Comparison of ENCODE assay signal across 8 cellular contexts in the genomic region with DNA sequence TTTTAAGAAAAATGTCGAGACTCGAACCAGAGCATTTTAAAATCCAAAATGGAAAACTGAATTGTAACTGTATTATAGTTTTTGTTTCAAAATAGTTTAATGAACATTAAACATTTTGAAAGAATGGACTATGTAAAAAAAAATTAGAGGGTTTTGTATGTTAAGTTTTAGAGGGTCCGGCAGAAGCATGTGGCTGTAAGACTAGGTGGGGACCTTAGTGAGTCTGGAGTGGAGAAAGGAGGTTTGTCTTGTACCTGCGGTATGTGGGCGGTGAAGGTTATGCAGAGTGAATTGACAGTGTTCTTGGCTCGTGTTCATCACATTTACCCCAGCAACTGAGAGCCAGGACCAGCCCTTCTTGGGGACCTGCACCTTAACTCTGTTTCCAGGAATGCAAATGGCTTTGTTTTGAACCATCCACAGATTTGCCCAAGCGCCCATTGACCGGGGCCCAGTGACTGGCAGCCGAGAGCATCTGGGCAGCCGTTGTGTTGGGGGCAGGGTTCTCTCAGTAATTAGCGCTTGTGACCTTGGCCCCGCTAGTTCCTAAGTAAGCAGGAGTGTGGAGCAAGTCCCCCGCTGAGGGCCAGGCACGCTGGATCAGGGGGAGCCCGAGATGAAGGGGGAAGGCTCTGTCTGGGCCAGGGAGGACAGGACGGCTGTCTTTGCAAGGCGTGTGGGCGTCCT. TPM values are rescaled to one million over a fixed set of nuclear protein-coding genes. Genes with fewer than 3 reads are reported as not detected.
DNase-seq lines count a peak whose midpoint lies in the region; ATAC-seq and TF ChIP-seq lines count a peak whose summit lies in the region.

No MANE protein-coding gene starts in this region.

- intact Hi-C loops in activated CD4-positive, alpha-beta T cell treated with anti-CD3 and anti-CD28 coated beads, Interleukin-2, amount 10 ng/mL, durations not matched to agents 24 days and 14 days (cut with micrococcal nuclease) = no loop called here

- H3K4me1 Mint-ChIP-seq in activated CD8-positive, alpha-beta memory T cell treated with anti-CD3 and anti-CD28 coated beads, Interleukin-2, amount 10 ng/mL, durations not matched to agents 7 days and 5 days = peaks cover 14% of the 10 kb centered on the region
- H3K4me1 Mint-ChIP-seq in activated CD4-positive, alpha-beta T cell treated with anti-CD3 and anti-CD28 coated beads, Interleukin-2, amount 10 ng/mL, durations not matched to agents 24 days and 14 days = peaks cover 44% of the 10 kb centered on the region
- peaks cover 23% of the 10 kb centered on the region for H3K4me1 Mint-ChIP-seq in osteocyte (ENCODE audit: unreplicated experiment)

- peaks cover 7% of the 10 kb centered on the region for H3K9me3 Mint-ChIP-seq in activated CD8-positive, alpha-beta memory T cell treated with anti-CD3 and anti-CD28 coated beads, Interleukin-2, amount 10 ng/mL, durations not matched to agents 7 days and 5 days (ENCODE audit: low read depth)
- H3K9me3 Mint-ChIP-seq in activated CD4-positive, alpha-beta T cell treated with anti-CD3 and anti-CD28 coated beads, Interleukin-2, amount 10 ng/mL, durations not matched to agents 24 days and 14 days = peaks cover 15% of the 10 kb centered on the region
- peaks cover 7% of the 10 kb centered on the region for H3K9me3 Mint-ChIP-seq in osteocyte (ENCODE audit: unreplicated experiment)

- no peak for TF ChIP-seq CTCF in osteocyte (IDR thresholded peaks at IDR 0.05)

- H3K27ac Mint-ChIP-seq in activated CD8-positive, alpha-beta memory T cell treated with anti-CD3 and anti-CD28 coated beads, Interleukin-2, amount 10 ng/mL, durations not matched to agents 7 days and 5 days = peak overlapping the region; percentile 95
- H3K27ac Mint-ChIP-seq in activated CD4-positive, alpha-beta T cell treated with anti-CD3 and anti-CD28 coated beads, Interleukin-2, amount 10 ng/mL, durations not matched to agents 24 days and 14 days = peak overlapping the region; percentile 99
- peak overlapping the region; percentile 98 for H3K27ac Mint-ChIP-seq in osteocyte (ENCODE audit: unreplicated experiment)

- peaks cover 45% of the 10 kb centered on the region for H3K36me3 Mint-ChIP-seq in activated CD8-positive, alpha-beta memory T cell treated with anti-CD3 and anti-CD28 coated beads, Interleukin-2, amount 10 ng/mL, durations not matched to agents 7 days and 5 days
- peaks cover 42% of the 10 kb centered on the region for H3K36me3 Mint-ChIP-seq in activated CD4-positive, alpha-beta T cell treated with anti-CD3 and anti-CD28 coated beads, Interleukin-2, amount 10 ng/mL, durations not matched to agents 24 days and 14 days (ENCODE audit: low read depth)
- H3K36me3 Mint-ChIP-seq in osteocyte (ENCODE audit: unreplicated experiment) = peaks cover 36% of the 10 kb centered on the region

- DNase-seq in activated CD8-positive, alpha-beta memory T cell treated with anti-CD3 and anti-CD28 coated beads, Interleukin-2, amount 10 ng/mL, durations not matched to agents 7 days and 5 days = peak; percentile 62
- no peak for DNase-seq in activated CD8-positive, alpha-beta memory T cell treated with anti-CD3 and anti-CD28 coated beads, Interleukin-2, amount 50 U/mL, for 48 hours
- peak; percentile 78 for DNase-seq in activated CD4-positive, alpha-beta T cell treated with anti-CD3 and anti-CD28 coated beads, Interleukin-2, amount 10 ng/mL, durations not matched to agents 24 days and 14 days
- peak; percentile 48 for DNase-seq in fibroblast of gingiva (ENCODE audit: low read depth)
- no peak for DNase-seq in osteocyte (ENCODE audit: extremely low spot score, unreplicated experiment)
- no peak for DNase-seq in NCI-H2196 treated with DMSO at 0.1 percent for 48 hours (lab: John Stamatoyannopoulos, UW; ENCODE audit: unreplicated experiment)
- DNase-seq in DMS79 treated with DMSO at 0.1 percent for 48 hours (lab: John Stamatoyannopoulos, UW) = no peak

- CTCF ChIA-PET in activated CD8-positive, alpha-beta memory T cell treated with anti-CD3 and anti-CD28 coated beads, Interleukin-2, amount 10 ng/mL, durations not matched to agents 7 days and 5 days (lab: Charles Lee) = interaction anchor here (1.6 to 5.1 kb wide), 3 partner anchors 9 to 174 kb away, joined by 5 to 57 read pairs (median 9); no protein-coding TSS in a partner anchor

- peak overlapping the region; percentile 93 for H3K4me3 Mint-ChIP-seq in activated CD8-positive, alpha-beta memory T cell treated with anti-CD3 and anti-CD28 coated beads, Interleukin-2, amount 10 ng/mL, durations not matched to agents 7 days and 5 days
- peak overlapping the region; percentile 91 for H3K4me3 Mint-ChIP-seq in activated CD4-positive, alpha-beta T cell treated with anti-CD3 and anti-CD28 coated beads, Interleukin-2, amount 10 ng/mL, durations not matched to agents 24 days and 14 days
- peak overlapping the region; percentile 82 for H3K4me3 Mint-ChIP-seq in osteocyte (ENCODE audit: unreplicated experiment)

- no peak for ATAC-seq in activated CD8-positive, alpha-beta memory T cell treated with anti-CD3 and anti-CD28 coated beads, Interleukin-2, amount 10 ng/mL, durations not matched to agents 7 days and 5 days
- no peak for ATAC-seq in HG03139 (IDR thresholded peaks at IDR 0.05; ENCODE audit: unreplicated experiment)

- H3K27me3 Mint-ChIP-seq in activated CD8-positive, alpha-beta memory T cell treated with anti-CD3 and anti-CD28 coated beads, Interleukin-2, amount 10 ng/mL, durations not matched to agents 7 days and 5 days = no peaks in the 10 kb centered on the region
- H3K27me3 Mint-ChIP-seq in activated CD4-positive, alpha-beta T cell treated with anti-CD3 and anti-CD28 coated beads, Interleukin-2, amount 10 ng/mL, durations not matched to agents 24 days and 14 days = no peaks in the 10 kb centered on the region
- H3K27me3 Mint-ChIP-seq in osteocyte (ENCODE audit: unreplicated experiment) = no peaks in the 10 kb centered on the region

RNA-seq across cellular contexts. Expression of gene KLF6, which starts 1.4 kb away (rescaled TPM):
- 100 to 1,000 TPM; 149 to 208 TPM for total RNA-seq in activated CD8-positive, alpha-beta memory T cell treated with anti-CD3 and anti-CD28 coated beads, Interleukin-2, amount 10 ng/mL, durations not matched to agents 7 days and 5 days
- 116 and 127 TPM in 2 replicates for total RNA-seq in activated CD4-positive, alpha-beta T cell treated with anti-CD3 and anti-CD28 coated beads, Interleukin-2, amount 10 ng/mL, durations not matched to agents 24 days and 14 days
- total RNA-seq in osteocyte = 263 and 341 TPM in 2 replicates

Comparison
In these comparisons a context has a peak if more than half of its experiments do, and no peak if none do; other contexts are left out.
1. DNase-seq: peak in activated CD8-positive, alpha-beta memory T cell treated with anti-CD3 and anti-CD28 coated beads, Interleukin-2, amount 10 ng/mL, durations not matched to agents 7 days and 5 days (single experiment), activated CD4-positive, alpha-beta T cell treated with anti-CD3 and anti-CD28 coated beads, Interleukin-2, amount 10 ng/mL, durations not matched to agents 24 days and 14 days (single experiment) and fibroblast of gingiva (single experiment); none in activated CD8-positive, alpha-beta memory T cell treated with anti-CD3 and anti-CD28 coated beads, Interleukin-2, amount 50 U/mL, for 48 hours (single experiment), osteocyte (single experiment), NCI-H2196 treated with DMSO at 0.1 percent for 48 hours (single experiment) and DMS79 treated with DMSO at 0.1 percent for 48 hours (single experiment).
2. Peak in every context shown above with its lines, with median percentiles within 50 percentile points of each other: H3K27ac Mint-ChIP-seq and H3K4me3 Mint-ChIP-seq.